Comparison of ENCODE assay signal across 8 cellular contexts in genomic region chr2:68251187-68251854, GRCh38. TPM values are rescaled to one million over a fixed set of nuclear protein-coding genes. Genes with fewer than 3 reads are reported as not detected.
DNase-seq lines count a peak whose midpoint lies in the region; ATAC-seq and TF ChIP-seq lines count a peak whose summit lies in the region.

No MANE protein-coding gene starts in this region.

- no peaks in the 10 kb centered on the region for H3K9me3 Mint-ChIP-seq in activated T-cell treated with anti-CD3 and anti-CD28 coated beads, Interleukin-2, amount 50 U/mL, for 72 hours
- H3K9me3 Mint-ChIP-seq in naive thymus-derived CD4-positive, alpha-beta T cell, result peaks cover 0 to 6% (median 0%) of the 10 kb centered on the region in 11 donors

- DNase-seq in DMS153 treated with DMSO at 0.1 percent for 48 hours (lab: John Stamatoyannopoulos, UW; ENCODE audit: unreplicated experiment) (peak; percentile 85), KG1 (lab: John Stamatoyannopoulos, UW) (peak; percentile 69), esophagus squamous epithelium (lab: John Stamatoyannopoulos, UW) (peak; percentile 15)
- peak; percentile 78 to 82 for DNase-seq in activated T-cell treated with anti-CD3 and anti-CD28 coated beads, Interleukin-2, amount 50 U/mL, for 72 hours
- DNase-seq in naive thymus-derived CD4-positive, alpha-beta T cell, result peak; percentile 46 to 91 (median 82)
- peak; percentile 55 to 89 (median 78) for DNase-seq in stimulated activated naive CD4-positive, alpha-beta T cell (lab: John Stamatoyannopoulos, UW)

- TF ChIP-seq POLR2A in esophagus squamous epithelium (IDR thresholded peaks at IDR 0.05), result peak in 1 of 4 donors; percentile 26

- peak overlapping the region; percentile 98 to 100 (median 100) for H3K27ac ChIP-seq in esophagus squamous epithelium
- peak overlapping the region; percentile 82 for H3K27ac ChIP-seq in naive thymus-derived CD4-positive, alpha-beta T cell (ENCODE audit: low read depth, low read length)

- H3K4me3 ChIP-seq in esophagus squamous epithelium, result peak overlapping the region; percentile 81 to 95 (median 90)
- peak overlapping the region; percentile 66 for H3K4me3 ChIP-seq in naive thymus-derived CD4-positive, alpha-beta T cell (ENCODE audit: low read length)

- ATAC-seq in GM21717 (IDR thresholded peaks at IDR 0.05; ENCODE audit: unreplicated experiment), result peak; percentile 65
- ATAC-seq in activated T-cell treated with anti-CD3 and anti-CD28 coated beads, Interleukin-2, amount 50 U/mL, for 72 hours (replicated peaks in 1 of 2), result peak; percentile 61 to 67
- peak; percentile 75 for ATAC-seq in naive thymus-derived CD4-positive, alpha-beta T cell

- POLR2A ChIA-PET in naive thymus-derived CD4-positive, alpha-beta T cell (lab: Charles Lee), result interaction anchor here (0.7 to 3.9 kb wide), 6 partner anchors 15 to 131 kb away, joined by 3 to 31 read pairs (median 6); partner anchors contain the start of gene PNO1

- peaks cover 31% of the 10 kb centered on the region for H3K4me1 Mint-ChIP-seq in activated T-cell treated with anti-CD3 and anti-CD28 coated beads, Interleukin-2, amount 50 U/mL, for 72 hours (ENCODE audit: low read depth)
- H3K4me1 Mint-ChIP-seq in naive thymus-derived CD4-positive, alpha-beta T cell, result peaks cover 35 to 44% (median 42%) of the 10 kb centered on the region in 7 donors

- H3K4me3 Mint-ChIP-seq in activated T-cell treated with anti-CD3 and anti-CD28 coated beads, Interleukin-2, amount 50 U/mL, for 72 hours, result peak overlapping the region in 1 of 2 donors; percentile 93
- H3K4me3 Mint-ChIP-seq in naive thymus-derived CD4-positive, alpha-beta T cell, result peak overlapping the region in 6 of 10 donors; percentile 88 to 99 (median 91)

- no peaks in the 10 kb centered on the region for H3K27me3 ChIP-seq in esophagus squamous epithelium
- no peaks in the 10 kb centered on the region for H3K27me3 ChIP-seq in naive thymus-derived CD4-positive, alpha-beta T cell (ENCODE audit: control insufficient read depth in 2 of 2, insufficient read depth in 2 of 2, low read length in 2 of 2)

- intact Hi-C loops in esophagus squamous epithelium (cut with DNase I), result no loop called here
- intact Hi-C loops in naive thymus-derived CD4-positive, alpha-beta T cell (cut with micrococcal nuclease), result loop anchor here (1.0 to 10.0 kb wide), 16 partner anchors 13 to 854 kb away; partner anchors contain the start of genes ETAA1 (in 2 of the 2) and ARHGAP25 (in 1 of the 2)

- WGBS in esophagus squamous epithelium, 2 donors, result 0% methylated on average over 26 to 29 of the region's 41 CpGs

- CTCF ChIA-PET in naive thymus-derived CD4-positive, alpha-beta T cell (lab: Charles Lee), result interaction anchor here (0.8 to 2.2 kb wide), 2 partner anchors 55 to 76 kb away, joined by 3 to 12 read pairs; no protein-coding TSS in a partner anchor

- peaks cover 7 to 8% of the 10 kb centered on the region in 2 donors for H3K36me3 Mint-ChIP-seq in activated T-cell treated with anti-CD3 and anti-CD28 coated beads, Interleukin-2, amount 50 U/mL, for 72 hours (ENCODE audit: insufficient read depth in 2 of 2)
- peaks cover 0 to 14% (median 6%) of the 10 kb centered on the region in 5 donors for H3K36me3 Mint-ChIP-seq in naive thymus-derived CD4-positive, alpha-beta T cell

- peak; percentile 66 to 87 (median 77) for TF ChIP-seq CTCF in esophagus squamous epithelium (IDR thresholded peaks at IDR 0.05)

- peak overlapping the region; percentile 94 for H3K27ac Mint-ChIP-seq in activated T-cell treated with anti-CD3 and anti-CD28 coated beads, Interleukin-2, amount 50 U/mL, for 72 hours
- H3K27ac Mint-ChIP-seq in naive thymus-derived CD4-positive, alpha-beta T cell, result peak overlapping the region in 7 of 9 donors; percentile 92 to 99 (median 94)

- H3K27me3 Mint-ChIP-seq in activated T-cell treated with anti-CD3 and anti-CD28 coated beads, Interleukin-2, amount 50 U/mL, for 72 hours (ENCODE audit: low read depth), result no peaks in the 10 kb centered on the region
- H3K27me3 Mint-ChIP-seq in naive thymus-derived CD4-positive, alpha-beta T cell, result peaks cover 0 to 2% (median 0%) of the 10 kb centered on the region in 5 donors

- no peaks in the 10 kb centered on the region for H3K9me3 ChIP-seq in esophagus squamous epithelium
- H3K9me3 ChIP-seq in naive thymus-derived CD4-positive, alpha-beta T cell (ENCODE audit: control insufficient read depth in 2 of 3, low read length in 3 of 3), result no peaks in the 10 kb centered on the region

- H3K4me1 ChIP-seq in esophagus squamous epithelium, result peaks cover 11 to 69% (median 44%) of the 10 kb centered on the region in 3 donors
- peaks cover 44 to 55% of the 10 kb centered on the region in 2 donors for H3K4me1 ChIP-seq in naive thymus-derived CD4-positive, alpha-beta T cell (ENCODE audit: control insufficient read depth in 2 of 2, insufficient read depth in 2 of 2, low read length in 2 of 2)

- H3K36me3 ChIP-seq in esophagus squamous epithelium, result no peaks in the 10 kb centered on the region
- peaks cover 0 to 3% (median 2%) of the 10 kb centered on the region in 3 experiments for H3K36me3 ChIP-seq in naive thymus-derived CD4-positive, alpha-beta T cell (ENCODE audit: control insufficient read depth in 2 of 3, insufficient read depth in 3 of 3, low read length in 3 of 3)

TF ChIP-seq in PFSK-1, 5 proteins besides CTCF, POLR2A, EP300 and RAD21:
- peak; percentile 21; the same call in 1 of the 2 replicates for TF ChIP-seq SIN3A (IDR thresholded peaks at IDR 0.05; ENCODE audit: borderline replicate concordance, insufficient read depth, low read length)
- no peak for TF ChIP-seq FOXP2 (optimal IDR thresholded peaks at IDR 0.05; ENCODE audit: borderline replicate concordance, extremely low read depth, extremely low read length, insufficient read depth)
- TF ChIP-seq POLR2AphosphoS5 (IDR thresholded peaks at IDR 0.05; ENCODE audit: low read depth, low read length), result no peak
- TF ChIP-seq TAF1 (IDR thresholded peaks at IDR 0.05; ENCODE audit: borderline replicate concordance, insufficient read depth, low read length), result no peak
- no peak for TF ChIP-seq REST (IDR thresholded peaks at IDR 0.05; ENCODE audit: insufficient read depth in 1 of 2, low read depth in 2 of 2, low read length in 2 of 2)

RNA-seq across cellular contexts. Expression of gene PPP3R1, which starts 1.0 kb away (rescaled TPM):
- 18.3 TPM for polyA plus RNA-seq in PFSK-1 (2012; ENCODE audit: insufficient read length, low read depth)
- 10 to 100 TPM; 81.1 to 83.8 TPM for total RNA-seq in activated T-cell treated with anti-CD3 and anti-CD28 coated beads, Interleukin-2, amount 50 U/mL, for 72 hours
- total RNA-seq in esophagus squamous epithelium, result 10 to 100 TPM; 25.8 to 32.7 (median 28.2) TPM
- total RNA-seq in naive thymus-derived CD4-positive, alpha-beta T cell, result 10 to 100 TPM; 54.1 to 78.2 (median 70.0) TPM
- polyA plus RNA-seq in naive thymus-derived CD4-positive, alpha-beta T cell, result 1 to 10 TPM; 2.6 to 7.2 TPM

Comparison
In these comparisons a context has a peak if more than half of its experiments do, and no peak if none do; other contexts are left out.
1. Peak in every context shown above with its lines: DNase-seq, ATAC-seq, H3K4me3 ChIP-seq and H3K27ac ChIP-seq.
2. DNase-seq: peak in every context shown above with its lines; median percentile 85 in DMS153 treated with DMSO at 0.1 percent for 48 hours; 82 in naive thymus-derived CD4-positive, alpha-beta T cell; 80 in activated T-cell treated with anti-CD3 and anti-CD28 coated beads, Interleukin-2, amount 50 U/mL, for 72 hours; 78 in stimulated activated naive CD4-positive, alpha-beta T cell; 69 in KG1; 15 in esophagus squamous epithelium.